In the genomic region with DNA sequence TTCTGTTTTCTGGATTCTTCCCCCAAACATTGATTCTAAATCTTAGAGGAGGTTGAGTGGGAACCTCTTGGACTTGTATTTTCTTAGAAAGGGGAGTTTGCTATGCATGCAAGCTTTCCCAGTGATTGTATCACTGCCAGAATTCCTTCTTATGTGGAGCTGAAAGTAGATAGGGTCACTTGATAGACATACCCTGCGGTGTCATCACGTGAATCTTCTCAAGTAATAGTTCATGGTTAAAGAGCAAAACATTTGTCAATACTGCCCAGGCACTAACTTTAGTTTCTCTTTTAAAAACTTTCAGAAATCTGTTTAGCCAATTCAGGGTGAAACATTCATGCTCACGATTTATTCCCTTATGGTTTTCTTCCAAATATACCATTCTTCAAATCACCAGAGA, we compare ENCODE assay signal across 17 cellular contexts. TPM values are rescaled to one million over a fixed set of nuclear protein-coding genes. Genes with fewer than 3 reads are reported as not detected.
DNase-seq lines count a peak whose midpoint lies in the region; ATAC-seq, FAIRE-seq and TF ChIP-seq lines count a peak whose summit lies in the region.
"Had no signal": no experiment of that assay in that cellular context is flagged by ENCODE, and none has a peak within 500 bp of the region (broad histone marks: within the 10 kb centered on the region; RNA-seq: fewer than 3 reads in every experiment).

No MANE protein-coding gene starts in this region.

- H3K27ac ChIP-seq in BLaER1 treated with 17β-estradiol and CSF1 and Interleukin-3, amounts not matched to agents 10 nM and 100 nM = peak overlapping the region in 10 of 11 experiments; percentile 80 to 98 (median 88); a peak in 21 of 22 replicates
- H3K27ac ChIP-seq in DND-41 (ENCODE audit: low read length) (peak overlapping the region; percentile 70), GM12878 (ENCODE audit: control insufficient read depth, insufficient read depth) (peak overlapping the region; percentile 95)
- H3K27ac ChIP-seq: ovary, upper lobe of right lung had no signal

- no peaks in the 10 kb centered on the region for H3K9me3 ChIP-seq in BLaER1 treated with 17β-estradiol and CSF1 and Interleukin-3, amounts not matched to agents 10 nM and 100 nM (replicated peaks in 1 of 11)
- H3K9me3 ChIP-seq in DND-41 (ENCODE audit: insufficient read depth, low read length, severe bottlenecking) (no peaks in the 10 kb centered on the region), GM12878 (replicated peaks; ENCODE audit: control insufficient read depth, insufficient read depth, low read length) (no peaks in the 10 kb centered on the region)
- H3K9me3 ChIP-seq: mucosa of descending colon, ovary, upper lobe of right lung had no signal

- TF ChIP-seq RAD21 in GM12878 (IDR thresholded peaks at IDR 0.05; ENCODE audit: insufficient read depth, low read depth, low read length) = no peak

- RAD21 ChIA-PET in GM12878 (lab: Charles Lee; ENCODE audit: unreplicated experiment) = interaction anchor here (0.9 to 8.9 kb wide), 16 partner anchors 12 to 89 kb away, joined by 3 to 187 read pairs (median 11); no protein-coding TSS in a partner anchor

- intact Hi-C loops in GM12878 (cut with micrococcal nuclease; ENCODE audit: unreplicated experiment) = loop anchor here (1.0 to 10.0 kb wide), 2 partner anchors 69 to 551 kb away; a partner anchor contains a TSS

- peak; percentile 31 for FAIRE-seq in GM12878 (lab: Jason Lieb, UNC)

- ATAC-seq in DND-41 (ENCODE audit: insufficient read depth, low read depth) (no peak), GM12878 (peak; percentile 27), HG02852 (IDR thresholded peaks at IDR 0.05; ENCODE audit: unreplicated experiment) (no peak), GM18909 (IDR thresholded peaks at IDR 0.05; ENCODE audit: poor library complexity, unreplicated experiment) (no peak)
- ATAC-seq: mucosa of descending colon, Panc1, upper lobe of right lung had no signal

- H3K4me3 ChIP-seq in BLaER1 treated with 17β-estradiol and CSF1 and Interleukin-3, amounts not matched to agents 10 nM and 100 nM = 0 out of 20 replicates have a peak overlapping the region, but pooled peaks of 1 of the 10 experiments have one; percentile 17
- H3K4me3 ChIP-seq in DND-41 (ENCODE audit: low read depth in 1 of 2, low read length in 2 of 2) (no peak overlapping the region), GM12878 (peak overlapping the region; percentile 22)
- H3K4me3 ChIP-seq: mucosa of descending colon, ovary, upper lobe of right lung had no signal

- no TSS peak for BruUV-seq in GM12878 (replicated peaks; lab: Mats Ljungman, UMichigan)

- H3K27me3 ChIP-seq in BLaER1 treated with 17β-estradiol and CSF1 and Interleukin-3, amounts not matched to agents 10 nM and 100 nM = no peaks in the 10 kb centered on the region
- no peaks in the 10 kb centered on the region for H3K27me3 ChIP-seq in DND-41 (ENCODE audit: insufficient read depth, low read length, poor library complexity)
- no peaks in the 10 kb centered on the region for H3K27me3 ChIP-seq in GM12878 (replicated peaks in 1 of 2; ENCODE audit: control insufficient read depth in 2 of 2, insufficient read depth in 2 of 2, low read length in 1 of 2)
- H3K27me3 ChIP-seq: ovary, upper lobe of right lung had no signal

- POLR2A ChIA-PET in GM12878 (lab: Charles Lee) = interaction anchor here (0.6 to 4.9 kb wide), 16 partner anchors 13 to 1235 kb away, joined by 3 to 67 read pairs (median 7); a partner anchor contains a TSS

- H3K79me2 ChIP-seq in DND-41 (ENCODE audit: insufficient read depth, low read length) (peaks cover 29% of the 10 kb centered on the region), GM12878 (ENCODE audit: control insufficient read depth, insufficient read depth, low read length) (peaks cover 48% of the 10 kb centered on the region)

- WGBS in GM12878 (ENCODE audit: insufficient coverage, insufficient replicate concordance, low lambda C conversion rate, missing lambda C conversion rate) = 53% methylated on average over 3 of the region's 3 CpGs

- H2AFZ ChIP-seq in DND-41 (ENCODE audit: low read depth, low read length) (no peak overlapping the region; the same call in 1 of the 2 replicates), GM12878 (ENCODE audit: control insufficient read depth, low read depth, low read length) (no peak overlapping the region)

- TF ChIP-seq POLR2A in GM12878 (IDR thresholded peaks at IDR 0.05; ENCODE audit: low read depth, low read length) = no peak

- peak overlapping the region; percentile 79 to 96 (median 89); a peak in 21 of 22 replicates for H3K4me2 ChIP-seq in BLaER1 treated with 17β-estradiol and CSF1 and Interleukin-3, amounts not matched to agents 10 nM and 100 nM
- no peak overlapping the region for H3K4me2 ChIP-seq in DND-41 (ENCODE audit: insufficient read depth, low read length)
- peak overlapping the region; percentile 86 for H3K4me2 ChIP-seq in GM12878 (ENCODE audit: control insufficient read depth, insufficient read depth)

- H4K20me1 ChIP-seq in BLaER1 treated with 17β-estradiol and CSF1 and Interleukin-3, amounts not matched to agents 10 nM and 100 nM = peaks cover 0 to 34% (median 21%) of the 10 kb centered on the region in 11 experiments; a peak in 19 of 22 replicates
- peaks cover 31% of the 10 kb centered on the region; the same call in 1 of the 2 replicates for H4K20me1 ChIP-seq in DND-41 (ENCODE audit: insufficient read depth, low read length)
- no peaks in the 10 kb centered on the region for H4K20me1 ChIP-seq in GM12878 (ENCODE audit: control insufficient read depth, insufficient read depth)

- in situ Hi-C loops in GM12878 (cut with MboI) = loop anchor here (10.0 to 25.0 kb wide), 3 partner anchors 61 to 1344 kb away; a partner anchor contains a TSS

- TF ChIP-seq CTCF in DND-41 (IDR thresholded peaks at IDR 0.05; ENCODE audit: borderline replicate concordance, extremely low read depth, low read length, poor library complexity, severe bottlenecking) (no peak), GM12878 (IDR thresholded peaks at IDR 0.05 in 2 of 3, conservative IDR thresholded peaks at IDR 0.05 in 1 of 3; ENCODE audit: control insufficient read depth in 2 of 3, extremely low read depth in 1 of 3, insufficient read depth in 1 of 3, low read depth in 3 of 3, low read length in 3 of 3) (no peak)

- SMC1A ChIA-PET in GM12878 (lab: Charles Lee; ENCODE audit: uncharacterized antibody, unreplicated experiment) = interaction anchor here (0.6 to 10.2 kb wide), 19 partner anchors 17 to 1376 kb away, joined by 3 to 289 read pairs (median 10); no protein-coding TSS in a partner anchor

- DNase-seq in DND-41 = no peak
- DNase-seq in NAMALWA (ENCODE audit: low spot score) = peak; percentile 40
- DNase-seq in GM12878 (ENCODE audit: low read depth, low spot score) = no peak
- no peak for DNase-seq in NCI-H2107 treated with DMSO at 0.1 percent for 48 hours (lab: John Stamatoyannopoulos, UW; ENCODE audit: unreplicated experiment)
- DNase-seq: activated CD4-positive, alpha-beta T cell treated with anti-CD3 and anti-CD28 coated beads for 1 hour; AML-193; kidney glomerular epithelial cell; mucosa of descending colon; NCI-H1930; NCI-H524 treated with DMSO at 0.1 percent for 48 hours; ovary; stimulated activated CD4-positive, alpha-beta T cell treated with anti-CD3 and anti-CD28 coated beads, Interleukin-4, amount 100 ng/mL, for 4 hours; upper lobe of right lung had no signal

- CTCF ChIA-PET in GM12878 (lab: Yijun Ruan, JAX) = interaction anchor here (0.7 to 5.6 kb wide), 11 partner anchors 13 to 647 kb away, joined by 3 to 47 read pairs (median 10); no protein-coding TSS in a partner anchor

- peaks cover 4 to 34% (median 24%) of the 10 kb centered on the region in 11 experiments; a peak in 20 of 22 replicates for H3K36me3 ChIP-seq in BLaER1 treated with 17β-estradiol and CSF1 and Interleukin-3, amounts not matched to agents 10 nM and 100 nM
- peaks cover 32% of the 10 kb centered on the region for H3K36me3 ChIP-seq in DND-41 (ENCODE audit: insufficient read depth, low read length)
- H3K36me3 ChIP-seq in GM12878 (ENCODE audit: control insufficient read depth in 2 of 2, insufficient read depth in 2 of 2, low read length in 1 of 2) = peaks cover 0 to 7% of the 10 kb centered on the region in 2 experiments; a peak in 1 of 4 replicates
- H3K36me3 ChIP-seq: ovary, upper lobe of right lung had no signal

- no peak for TF ChIP-seq EP300 in GM12878 (IDR thresholded peaks at IDR 0.05; ENCODE audit: borderline replicate concordance in 1 of 2, control insufficient read depth in 1 of 2, low read depth in 2 of 2, low read length in 2 of 2)

- peak overlapping the region in 9 of 11 experiments; percentile 57 to 99 (median 71); a peak in 16 of 22 replicates for H3K9ac ChIP-seq in BLaER1 treated with 17β-estradiol and CSF1 and Interleukin-3, amounts not matched to agents 10 nM and 100 nM
- 0 out of 2 replicates have a peak overlapping the region, but pooled peaks have one; percentile 16 for H3K9ac ChIP-seq in DND-41 (ENCODE audit: low read depth, low read length)
- no peak overlapping the region; the same call in 1 of the 2 replicates for H3K9ac ChIP-seq in GM12878 (ENCODE audit: control insufficient read depth, insufficient read depth, low read length)

- H3K4me1 ChIP-seq in BLaER1 treated with 17β-estradiol and CSF1 and Interleukin-3, amounts not matched to agents 10 nM and 100 nM = peaks cover 61 to 96% (median 71%) of the 10 kb centered on the region in 10 experiments
- H3K4me1 ChIP-seq in DND-41 (ENCODE audit: insufficient read depth, low read length) = peaks cover 65% of the 10 kb centered on the region
- peaks cover 43% of the 10 kb centered on the region for H3K4me1 ChIP-seq in GM12878 (ENCODE audit: control insufficient read depth, insufficient read depth, low read length)
- H3K4me1 ChIP-seq: upper lobe of right lung had no signal

RNA-seq across cellular contexts. Expression of a gene that starts 6.4 kb away (rescaled TPM):
- total RNA-seq in GM12878 (2013; cell fraction: nucleolus; rRNA removed) = 49.7 and 58.0 TPM in 2 replicates
- total RNA-seq in GM12878 (2014; rRNA removed) (88.2 and 113 TPM in 2 replicates), GM12878 (2014; rRNA removed; fragmentation: Illumina TruSeq; extraction: Trizol) (108 and 109 TPM in 2 replicates), GM12878 (2021) (101 and 105 TPM in 2 replicates)
- polyA plus RNA-seq in GM12878 (2011; ENCODE audit: low read depth) = 40.1 TPM
- polyA plus RNA-seq in GM12878 (2011; rRNA removed) (161 and 266 TPM in 2 replicates), GM12878 (2014; fragmentation: Illumina TruSeq; extraction: Trizol) (94.9 and 142 TPM in 2 replicates), GM12878 (2014; fragmentation: Nextera tagmentation; extraction: Ambion mirVana) (100 to 1,000 TPM in 1 of 2 experiments, 10 to 100 TPM in 1; 74.0 to 119 TPM), GM12878 (2014; rRNA removed) (91.5 and 116 TPM in 2 replicates), GM12878 (2016; fragmentation: Nextera tagmentation; extraction: Ambion mirVana) (100 to 1,000 TPM; 209 to 219 TPM)
- 68.2 and 86.5 TPM in 2 replicates for polyA plus RNA-seq in GM12878 (2011; cell fraction: cytosol; rRNA removed)
- 65.1 and 71.2 TPM in 2 replicates for polyA plus RNA-seq in GM12878 (2011; cell fraction: nucleus; rRNA removed)
- polyA plus RNA-seq in GM12878 (2012) = 81.9 and 103 TPM in 2 replicates
- 52.1 and 54.0 TPM in 2 replicates for polyA minus RNA-seq in GM12878 (2011; rRNA and poly(A)+ RNA removed)
- 37.8 and 44.2 TPM in 2 replicates for polyA minus RNA-seq in GM12878 (2011; cell fraction: cytosol; rRNA and poly(A)+ RNA removed)
- 67.6 and 93.7 TPM in 2 replicates for polyA minus RNA-seq in GM12878 (2011; cell fraction: nucleus; rRNA and poly(A)+ RNA removed)
